10 cellular contexts compared by ENCODE assay signal in genomic region chr7:77674878-77675277, GRCh38. TPM values are rescaled to one million over a fixed set of nuclear protein-coding genes. Genes with fewer than 3 reads are reported as not detected.
DNase-seq lines count a peak whose midpoint lies in the region; ATAC-seq and TF ChIP-seq lines count a peak whose summit lies in the region.
"Had no signal": no experiment of that assay in that cellular context is flagged by ENCODE, and none has a peak within 500 bp of the region (broad histone marks: within the 10 kb centered on the region; RNA-seq: fewer than 3 reads in every experiment).

No MANE protein-coding gene starts in this region.

- WGBS in suprapubic skin = 71% methylated on average over 5 of the region's 5 CpGs

- peaks cover 6% of the 10 kb centered on the region for H3K4me1 ChIP-seq in suprapubic skin

- no peaks in the 10 kb centered on the region for H3K9me3 ChIP-seq in suprapubic skin
- H3K9me3 ChIP-seq: HAP-1 had no signal

- TF ChIP-seq EP300 in suprapubic skin (IDR thresholded peaks at IDR 0.05) = no peak

- DNase-seq in occipital lobe (lab: John Stamatoyannopoulos, UW) (peak; percentile 9), NCI-H524 treated with DMSO at 0.1 percent for 48 hours (lab: John Stamatoyannopoulos, UW) (no peak), suprapubic skin (ENCODE audit: low spot score in 2 of 2) (no peak)
- DNase-seq: GDM1, SHP77 treated with DMSO at 0.1 percent for 48 hours had no signal

- no peaks in the 10 kb centered on the region for H3K36me3 ChIP-seq in suprapubic skin
- H3K36me3 ChIP-seq: HAP-1 had no signal

- TF ChIP-seq POLR2A in suprapubic skin (IDR thresholded peaks at IDR 0.05) = no peak

- H3K27me3 ChIP-seq in suprapubic skin = no peaks in the 10 kb centered on the region

- peak; percentile 47 for ATAC-seq in GM18873 (IDR thresholded peaks at IDR 0.05; ENCODE audit: low FRiP score, unreplicated experiment)
- ATAC-seq in HG02678 (IDR thresholded peaks at IDR 0.05; ENCODE audit: unreplicated experiment) = peak; percentile 52
- peak; percentile 54 for ATAC-seq in SK-N-SH treated with all-trans-retinoic acid at 6 μM for 48 hours
- ATAC-seq in GM21528 (IDR thresholded peaks at IDR 0.05; ENCODE audit: low FRiP score, unreplicated experiment) = no peak

- no peak overlapping the region for H3K27ac ChIP-seq in suprapubic skin

- no peak overlapping the region for H3K4me3 ChIP-seq in suprapubic skin
- H3K4me3 ChIP-seq: HAP-1 had no signal

- no peak for TF ChIP-seq CTCF in suprapubic skin (IDR thresholded peaks at IDR 0.05)

TF ChIP-seq in SK-N-SH treated with all-trans-retinoic acid at 6 μM for 48 hours, 23 proteins besides CTCF, POLR2A, EP300 and RAD21:
- TF ChIP-seq CREB5 (CRISPR knock-in tag; IDR thresholded peaks at IDR 0.05; ENCODE audit: low read depth) (no peak), ISL1 (CRISPR knock-in tag; IDR thresholded peaks at IDR 0.05) (peak; percentile 15; the same call in 1 of the 2 replicates)

RNA-seq across cellular contexts. Expression of gene RSBN1L, which starts 21.4 kb away (rescaled TPM):
- total RNA-seq in occipital lobe (76.7 TPM), suprapubic skin (10 to 100 TPM; 17.1 to 19.7 (median 18.3) TPM)
